ENCODE assay signal across 1 cellular context in genomic region chr12:124906606-124907261, GRCh38.
A peak's percentile ranks its signal among the peaks of the same experiment; 100 is the strongest.
TF ChIP-seq lines count a peak whose summit lies in the region.

No MANE protein-coding gene starts in this region.

TF ChIP-seq in HepG2, 621 proteins besides CTCF, POLR2A, EP300 and RAD21 (continued from another document and continues in another):
- TF ChIP-seq ZNF256 (CRISPR knock-in tag; conservative IDR thresholded peaks at IDR 0.05): no peak
- TF ChIP-seq ZNF770 (CRISPR knock-in tag; IDR thresholded peaks at IDR 0.05): 0 out of 2 replicates have a peak, but pooled peaks have one; percentile 25
- no peak for TF ChIP-seq TBL1XR1 (IDR thresholded peaks at IDR 0.05; ENCODE audit: borderline replicate concordance, low read length, partially characterized antibody)
- TF ChIP-seq ZNF430 (CRISPR knock-in tag; IDR thresholded peaks at IDR 0.05): no peak
- no peak for TF ChIP-seq SNAI1 (CRISPR knock-in tag; IDR thresholded peaks at IDR 0.05; ENCODE audit: borderline replicate concordance)
- no peak for TF ChIP-seq DZIP1 (CRISPR knock-in tag; IDR thresholded peaks at IDR 0.05)
- TF ChIP-seq MATR3 (CRISPR knock-in tag; IDR thresholded peaks at IDR 0.05): no peak
- no peak for TF ChIP-seq ZNF652 (CRISPR knock-in tag; IDR thresholded peaks at IDR 0.05; ENCODE audit: borderline replicate concordance, low read depth)
- no peak for TF ChIP-seq ZNF563 (CRISPR knock-in tag; IDR thresholded peaks at IDR 0.05)
- no peak; the same call in 1 of the 2 replicates for TF ChIP-seq GABPB1 (CRISPR knock-in tag; IDR thresholded peaks at IDR 0.05)
- no peak for TF ChIP-seq NFRKB (IDR thresholded peaks at IDR 0.05)
- TF ChIP-seq DNMT1 (CRISPR knock-in tag; IDR thresholded peaks at IDR 0.05): no peak
- TF ChIP-seq ZNF746 (CRISPR knock-in tag; IDR thresholded peaks at IDR 0.05): no peak
- TF ChIP-seq ZFP90 (CRISPR knock-in tag; IDR thresholded peaks at IDR 0.05; ENCODE audit: borderline replicate concordance): no peak
- no peak for TF ChIP-seq ATM (IDR thresholded peaks at IDR 0.05; ENCODE audit: borderline replicate concordance)
- TF ChIP-seq ZBTB43 (CRISPR knock-in tag; conservative IDR thresholded peaks at IDR 0.05): no peak
- TF ChIP-seq JARID2 (CRISPR knock-in tag; IDR thresholded peaks at IDR 0.05; ENCODE audit: insufficient replicate concordance): no peak
- no peak for TF ChIP-seq MYPOP (CRISPR knock-in tag; IDR thresholded peaks at IDR 0.05)
- TF ChIP-seq FOXP1 (IDR thresholded peaks at IDR 0.05): no peak
- TF ChIP-seq FOXP1 (CRISPR knock-in tag; IDR thresholded peaks at IDR 0.05): no peak
- TF ChIP-seq THYN1 (CRISPR knock-in tag; IDR thresholded peaks at IDR 0.05; ENCODE audit: borderline replicate concordance, low read depth): no peak
- TF ChIP-seq GATAD1 (CRISPR knock-in tag; IDR thresholded peaks at IDR 0.05): 0 out of 2 replicates have a peak, but pooled peaks have one; percentile 25
- TF ChIP-seq U2AF2 (IDR thresholded peaks at IDR 0.05; ENCODE audit: low read depth, low read length): no peak
- no peak for TF ChIP-seq ZBTB3 (CRISPR knock-in tag; IDR thresholded peaks at IDR 0.05; ENCODE audit: borderline replicate concordance, low read depth)
- no peak for TF ChIP-seq HES4 (CRISPR knock-in tag; IDR thresholded peaks at IDR 0.05; ENCODE audit: borderline replicate concordance)
- 0 out of 2 replicates have a peak, but pooled peaks have one; percentile 30 for TF ChIP-seq IRF2 (CRISPR knock-in tag; IDR thresholded peaks at IDR 0.05)
- no peak for TF ChIP-seq AGO1 (IDR thresholded peaks at IDR 0.05; ENCODE audit: low read depth, low read length, poor library complexity, severe bottlenecking)
- TF ChIP-seq POLR2G (IDR thresholded peaks at IDR 0.05; ENCODE audit: low read depth, low read length): no peak
- TF ChIP-seq WIZ (CRISPR knock-in tag; IDR thresholded peaks at IDR 0.05): no peak
- TF ChIP-seq ZNF343 (CRISPR knock-in tag; IDR thresholded peaks at IDR 0.05): no peak
- no peak for TF ChIP-seq ZNF512B (CRISPR knock-in tag; IDR thresholded peaks at IDR 0.05; ENCODE audit: borderline replicate concordance)
- TF ChIP-seq REPIN1 (CRISPR knock-in tag; IDR thresholded peaks at IDR 0.05; ENCODE audit: borderline replicate concordance, low read depth): no peak; the same call in 1 of the 2 replicates
- no peak for TF ChIP-seq TRAFD1 (CRISPR knock-in tag; IDR thresholded peaks at IDR 0.05; ENCODE audit: borderline replicate concordance)
- TF ChIP-seq IKZF1 (IDR thresholded peaks at IDR 0.05): no peak
- TF ChIP-seq ZNF619 (CRISPR knock-in tag; IDR thresholded peaks at IDR 0.05): no peak
- no peak for TF ChIP-seq KAT7 (CRISPR knock-in tag; IDR thresholded peaks at IDR 0.05; ENCODE audit: borderline replicate concordance)
- no peak for TF ChIP-seq ZNF784 (CRISPR knock-in tag; IDR thresholded peaks at IDR 0.05; ENCODE audit: borderline replicate concordance)
- no peak for TF ChIP-seq ZNF552 (CRISPR knock-in tag; IDR thresholded peaks at IDR 0.05; ENCODE audit: borderline replicate concordance)
- no peak for TF ChIP-seq ZBTB46 (CRISPR knock-in tag; IDR thresholded peaks at IDR 0.05; ENCODE audit: borderline replicate concordance)
- no peak for TF ChIP-seq ZFP36 (IDR thresholded peaks at IDR 0.05; ENCODE audit: borderline replicate concordance, low read depth, low read length, partially characterized antibody)
- TF ChIP-seq HHEX (CRISPR knock-in tag; IDR thresholded peaks at IDR 0.05): no peak
- no peak for TF ChIP-seq MLXIP (CRISPR knock-in tag; IDR thresholded peaks at IDR 0.05; ENCODE audit: borderline replicate concordance)
- no peak; the same call in 1 of the 2 replicates for TF ChIP-seq HNF4G (IDR thresholded peaks at IDR 0.05; ENCODE audit: borderline replicate concordance, low read depth, low read length)
- TF ChIP-seq HNF4G (CRISPR knock-in tag; IDR thresholded peaks at IDR 0.05; ENCODE audit: borderline replicate concordance, low read depth): no peak
- TF ChIP-seq ZNF800 (CRISPR knock-in tag; IDR thresholded peaks at IDR 0.05): peak; percentile 50; the same call in 1 of the 2 replicates
